In the genomic region with DNA sequence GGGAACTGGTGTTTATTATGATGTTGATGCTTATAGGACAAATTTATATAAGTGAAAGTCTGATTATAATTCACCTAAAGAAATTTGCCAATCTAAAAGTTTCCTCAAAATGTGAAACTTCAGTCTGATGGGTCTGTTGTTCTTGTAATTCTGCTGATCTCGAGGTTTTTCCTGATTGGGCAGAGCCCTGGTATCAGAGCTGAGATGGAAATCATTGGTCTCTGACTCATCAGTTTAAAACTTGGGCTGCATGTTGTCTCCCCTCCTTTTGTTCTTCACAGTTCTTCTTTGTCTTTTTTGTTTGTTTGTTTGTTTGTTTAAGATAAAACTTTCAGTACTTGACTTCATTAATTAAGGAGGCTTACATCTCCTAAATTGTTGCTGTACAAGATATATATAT, we compare ENCODE assay signal across 1 cellular context.
TF ChIP-seq lines count a peak whose summit lies in the region.

No MANE protein-coding gene starts in this region.

TF ChIP-seq in GM23338, 12 proteins besides CTCF, POLR2A, EP300 and RAD21 (continued from another document):
- TF ChIP-seq, protein P1, sequence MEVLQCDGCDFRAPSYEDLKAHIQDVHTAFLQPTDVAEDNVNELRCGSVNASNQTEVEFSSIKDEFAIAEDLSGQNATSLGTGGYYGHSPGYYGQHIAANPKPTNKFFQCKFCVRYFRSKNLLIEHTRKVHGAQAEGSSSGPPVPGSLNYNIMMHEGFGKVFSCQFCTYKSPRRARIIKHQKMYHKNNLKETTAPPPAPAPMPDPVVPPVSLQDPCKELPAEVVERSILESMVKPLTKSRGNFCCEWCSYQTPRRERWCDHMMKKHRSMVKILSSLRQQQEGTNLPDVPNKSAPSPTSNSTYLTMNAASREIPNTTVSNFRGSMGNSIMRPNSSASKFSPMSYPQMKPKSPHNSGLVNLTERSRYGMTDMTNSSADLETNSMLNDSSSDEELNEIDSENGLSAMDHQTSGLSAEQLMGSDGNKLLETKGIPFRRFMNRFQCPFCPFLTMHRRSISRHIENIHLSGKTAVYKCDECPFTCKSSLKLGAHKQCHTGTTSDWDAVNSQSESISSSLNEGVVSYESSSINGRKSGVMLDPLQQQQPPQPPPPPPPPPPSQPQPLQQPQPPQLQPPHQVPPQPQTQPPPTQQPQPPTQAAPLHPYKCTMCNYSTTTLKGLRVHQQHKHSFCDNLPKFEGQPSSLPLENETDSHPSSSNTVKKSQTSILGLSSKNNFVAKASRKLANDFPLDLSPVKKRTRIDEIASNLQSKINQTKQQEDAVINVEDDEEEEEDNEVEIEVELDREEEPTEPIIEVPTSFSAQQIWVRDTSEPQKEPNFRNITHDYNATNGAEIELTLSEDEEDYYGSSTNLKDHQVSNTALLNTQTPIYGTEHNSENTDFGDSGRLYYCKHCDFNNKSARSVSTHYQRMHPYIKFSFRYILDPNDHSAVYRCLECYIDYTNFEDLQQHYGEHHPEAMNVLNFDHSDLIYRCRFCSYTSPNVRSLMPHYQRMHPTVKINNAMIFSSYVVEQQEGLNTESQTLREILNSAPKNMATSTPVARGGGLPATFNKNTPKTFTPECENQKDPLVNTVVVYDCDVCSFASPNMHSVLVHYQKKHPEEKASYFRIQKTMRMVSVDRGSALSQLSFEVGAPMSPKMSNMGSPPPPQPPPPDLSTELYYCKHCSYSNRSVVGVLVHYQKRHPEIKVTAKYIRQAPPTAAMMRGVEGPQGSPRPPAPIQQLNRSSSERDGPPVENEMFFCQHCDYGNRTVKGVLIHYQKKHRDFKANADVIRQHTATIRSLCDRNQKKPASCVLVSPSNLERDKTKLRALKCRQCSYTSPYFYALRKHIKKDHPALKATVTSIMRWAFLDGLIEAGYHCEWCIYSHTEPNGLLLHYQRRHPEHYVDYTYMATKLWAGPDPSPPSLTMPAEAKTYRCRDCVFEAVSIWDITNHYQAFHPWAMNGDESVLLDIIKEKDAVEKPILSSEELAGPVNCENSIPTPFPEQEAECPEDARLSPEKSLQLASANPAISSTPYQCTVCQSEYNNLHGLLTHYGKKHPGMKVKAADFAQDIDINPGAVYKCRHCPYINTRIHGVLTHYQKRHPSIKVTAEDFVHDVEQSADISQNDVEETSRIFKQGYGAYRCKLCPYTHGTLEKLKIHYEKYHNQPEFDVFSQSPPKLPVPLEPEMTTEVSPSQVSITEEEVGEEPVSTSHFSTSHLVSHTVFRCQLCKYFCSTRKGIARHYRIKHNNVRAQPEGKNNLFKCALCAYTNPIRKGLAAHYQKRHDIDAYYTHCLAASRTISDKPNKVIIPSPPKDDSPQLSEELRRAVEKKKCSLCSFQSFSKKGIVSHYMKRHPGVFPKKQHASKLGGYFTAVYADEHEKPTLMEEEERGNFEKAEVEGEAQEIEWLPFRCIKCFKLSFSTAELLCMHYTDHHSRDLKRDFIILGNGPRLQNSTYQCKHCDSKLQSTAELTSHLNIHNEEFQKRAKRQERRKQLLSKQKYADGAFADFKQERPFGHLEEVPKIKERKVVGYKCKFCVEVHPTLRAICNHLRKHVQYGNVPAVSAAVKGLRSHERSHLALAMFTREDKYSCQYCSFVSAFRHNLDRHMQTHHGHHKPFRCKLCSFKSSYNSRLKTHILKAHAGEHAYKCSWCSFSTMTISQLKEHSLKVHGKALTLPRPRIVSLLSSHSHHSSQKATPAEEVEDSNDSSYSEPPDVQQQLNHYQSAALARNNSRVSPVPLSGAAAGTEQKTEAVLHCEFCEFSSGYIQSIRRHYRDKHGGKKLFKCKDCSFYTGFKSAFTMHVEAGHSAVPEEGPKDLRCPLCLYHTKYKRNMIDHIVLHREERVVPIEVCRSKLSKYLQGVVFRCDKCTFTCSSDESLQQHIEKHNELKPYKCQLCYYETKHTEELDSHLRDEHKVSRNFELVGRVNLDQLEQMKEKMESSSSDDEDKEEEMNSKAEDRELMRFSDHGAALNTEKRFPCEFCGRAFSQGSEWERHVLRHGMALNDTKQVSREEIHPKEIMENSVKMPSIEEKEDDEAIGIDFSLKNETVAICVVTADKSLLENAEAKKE (CRISPR knock-in tag; IDR thresholded peaks at IDR 0.05), result no peak
